8 cellular contexts compared by ENCODE assay signal in genomic region chr3:159804726-159805410, GRCh38. TPM values are rescaled to one million over a fixed set of nuclear protein-coding genes. Genes with fewer than 3 reads are reported as not detected.
DNase-seq lines count a peak whose midpoint lies in the region; ATAC-seq and TF ChIP-seq lines count a peak whose summit lies in the region.

No MANE protein-coding gene starts in this region.

- intact Hi-C loops in activated T-helper 1 cell treated with anti-CD3 and anti-CD28 coated beads, Interleukin-12 subunit alpha, Interleukin-12 subunit beta, Interleukin-2, Interleukin-4 antibody, amounts not matched to agents 30 ng/mL and 10 ng/mL and 1 ng/mL, durations not matched to agents 14 hours and 24 hours and 36 hours (cut with micrococcal nuclease): loop anchor here (1.0 kb wide), 1 partner anchor 542 kb away; no protein-coding TSS in a partner anchor
- intact Hi-C loops in head of caudate nucleus (cut with DNase I) (loop anchor here (10.0 kb wide), 1 partner anchor 190 kb away; no protein-coding TSS in a partner anchor), prostate gland (cut with DNase I) (loop anchor here (1.0 to 5.0 kb wide), 2 partner anchors 188 to 543 kb away; no protein-coding TSS in a partner anchor)

- H3F3A ChIP-seq in DOHH2 (ENCODE audit: control insufficient read depth, insufficient read depth): no peaks in the 10 kb centered on the region

- DNase-seq in NCI-H226 (peak; percentile 80), head of caudate nucleus (peak; percentile 53 to 94 (median 86)), prostate gland (ENCODE audit: low spot score) (peak; percentile 64), OCI-M2 (lab: John Stamatoyannopoulos, UW; ENCODE audit: unreplicated experiment) (no peak)
- peak; percentile 14 for DNase-seq in activated T-helper 1 cell treated with anti-CD3 and anti-CD28 coated beads, Interleukin-12 subunit alpha, Interleukin-12 subunit beta, Interleukin-2, Interleukin-4 antibody, amounts not matched to agents 30 ng/mL and 10 ng/mL and 1 ng/mL, durations not matched to agents 14 hours and 24 hours and 36 hours (ENCODE audit: low spot score)

- H3K9me3 ChIP-seq in DOHH2 (ENCODE audit: control insufficient read depth, insufficient read depth, low read length) (no peaks in the 10 kb centered on the region), prostate gland (no peaks in the 10 kb centered on the region)

- peak; percentile 98 for ATAC-seq in GM19438 (IDR thresholded peaks at IDR 0.05; ENCODE audit: low read depth, unreplicated experiment)
- ATAC-seq in HG03354 (IDR thresholded peaks at IDR 0.05; ENCODE audit: poor library complexity, severe bottlenecking, unreplicated experiment): peak; percentile 96

- H3K4me1 Mint-ChIP-seq in activated T-helper 1 cell treated with anti-CD3 and anti-CD28 coated beads, Interleukin-12 subunit alpha, Interleukin-12 subunit beta, Interleukin-2, Interleukin-4 antibody, amounts not matched to agents 30 ng/mL and 10 ng/mL and 1 ng/mL, durations not matched to agents 14 hours and 24 hours and 36 hours (ENCODE audit: low read depth): no peaks in the 10 kb centered on the region

- H3K36me3 ChIP-seq in DOHH2 (ENCODE audit: control insufficient read depth, low read length): no peaks in the 10 kb centered on the region
- no peaks in the 10 kb centered on the region for H3K36me3 ChIP-seq in prostate gland

- H3K27ac ChIP-seq in DOHH2 (ENCODE audit: low read depth, low read length) (no peak overlapping the region), prostate gland (no peak overlapping the region)

- no peak overlapping the region for H3K4me2 ChIP-seq in DOHH2 (ENCODE audit: low read length)

- peaks cover 2% of the 10 kb centered on the region for H3K27me3 Mint-ChIP-seq in activated T-helper 1 cell treated with anti-CD3 and anti-CD28 coated beads, Interleukin-12 subunit alpha, Interleukin-12 subunit beta, Interleukin-2, Interleukin-4 antibody, amounts not matched to agents 30 ng/mL and 10 ng/mL and 1 ng/mL, durations not matched to agents 14 hours and 24 hours and 36 hours (ENCODE audit: insufficient read depth)

- H4K20me1 ChIP-seq in DOHH2 (ENCODE audit: control insufficient read depth, insufficient read depth, low read depth, low read length): no peaks in the 10 kb centered on the region

- no peak overlapping the region for H3K27ac Mint-ChIP-seq in activated T-helper 1 cell treated with anti-CD3 and anti-CD28 coated beads, Interleukin-12 subunit alpha, Interleukin-12 subunit beta, Interleukin-2, Interleukin-4 antibody, amounts not matched to agents 30 ng/mL and 10 ng/mL and 1 ng/mL, durations not matched to agents 14 hours and 24 hours and 36 hours

- H3K27me3 ChIP-seq in DOHH2 (ENCODE audit: control insufficient read depth, low read length): 0 out of 2 replicates have a peak, but pooled peaks cover 3% of the 10 kb centered on the region
- H3K27me3 ChIP-seq in prostate gland (replicated peaks; ENCODE audit: insufficient read depth): no peaks in the 10 kb centered on the region

- H3K9me3 Mint-ChIP-seq in activated T-helper 1 cell treated with anti-CD3 and anti-CD28 coated beads, Interleukin-12 subunit alpha, Interleukin-12 subunit beta, Interleukin-2, Interleukin-4 antibody, amounts not matched to agents 30 ng/mL and 10 ng/mL and 1 ng/mL, durations not matched to agents 14 hours and 24 hours and 36 hours: no peaks in the 10 kb centered on the region

- no peak for TF ChIP-seq POLR2A in prostate gland (IDR thresholded peaks at IDR 0.05)

- H3K79me2 ChIP-seq in DOHH2 (ENCODE audit: control insufficient read depth, low read length): no peaks in the 10 kb centered on the region

- no peak overlapping the region for H3K4me3 ChIP-seq in DOHH2 (ENCODE audit: low read length)
- H3K4me3 ChIP-seq in prostate gland: no peak overlapping the region

- H3K4me1 ChIP-seq in DOHH2 (ENCODE audit: control insufficient read depth, low read length) (no peaks in the 10 kb centered on the region), prostate gland (replicated peaks) (no peaks in the 10 kb centered on the region)

- TF ChIP-seq CTCF in DOHH2 (IDR thresholded peaks at IDR 0.05; ENCODE audit: low read depth, low read length, poor library complexity, severe bottlenecking) (peak; percentile 86), prostate gland (IDR thresholded peaks at IDR 0.05) (peak; percentile 56 to 88 (median 76))

- H3K9me2 ChIP-seq in DOHH2 (replicated peaks; ENCODE audit: control insufficient read depth, low read length): no peaks in the 10 kb centered on the region

- H3K36me3 Mint-ChIP-seq in activated T-helper 1 cell treated with anti-CD3 and anti-CD28 coated beads, Interleukin-12 subunit alpha, Interleukin-12 subunit beta, Interleukin-2, Interleukin-4 antibody, amounts not matched to agents 30 ng/mL and 10 ng/mL and 1 ng/mL, durations not matched to agents 14 hours and 24 hours and 36 hours (ENCODE audit: low read depth): no peaks in the 10 kb centered on the region

- WGBS in prostate gland: 45% methylated on average over 5 of the region's 5 CpGs

- H3K4me3 Mint-ChIP-seq in activated T-helper 1 cell treated with anti-CD3 and anti-CD28 coated beads, Interleukin-12 subunit alpha, Interleukin-12 subunit beta, Interleukin-2, Interleukin-4 antibody, amounts not matched to agents 30 ng/mL and 10 ng/mL and 1 ng/mL, durations not matched to agents 14 hours and 24 hours and 36 hours: no peak overlapping the region

RNA-seq across cellular contexts. Expression of gene SCHIP1, which starts 34.8 kb away (rescaled TPM):
- 0.12 TPM in 1 of 2 replicates, not detected in the other for total RNA-seq in activated T-helper 1 cell treated with anti-CD3 and anti-CD28 coated beads, Interleukin-12 subunit alpha, Interleukin-12 subunit beta, Interleukin-2, Interleukin-4 antibody, amounts not matched to agents 30 ng/mL and 10 ng/mL and 1 ng/mL, durations not matched to agents 14 hours and 24 hours and 36 hours
- total RNA-seq in prostate gland: 10 to 100 TPM in 1 of 2 donors, 1 to 10 TPM in 1; 2.6 to 35.3 TPM
